Comparison of ENCODE assay signal across 10 cellular contexts in genomic region chr2:39512941-39513340, GRCh38.
DNase-seq lines count a peak whose midpoint lies in the region; TF ChIP-seq lines count a peak whose summit lies in the region.
"Had no signal": no experiment of that assay in that cellular context is flagged by ENCODE, and none has a peak within 500 bp of the region (broad histone marks: within the 10 kb centered on the region; RNA-seq: fewer than 3 reads in every experiment).

No MANE protein-coding gene starts in this region.

- peak overlapping the region; percentile 64 for H3K9ac ChIP-seq in skeletal muscle satellite cell (ENCODE audit: low read depth, low read length)

- H3K27me3 ChIP-seq in SJSA1 (replicated peaks) (no peaks in the 10 kb centered on the region), skeletal muscle satellite cell (ENCODE audit: control insufficient read depth, insufficient read depth, low read length) (no peaks in the 10 kb centered on the region)

- H3K4me1 ChIP-seq in SJSA1 (replicated peaks), result peaks cover 44% of the 10 kb centered on the region
- H3K4me1 ChIP-seq in skeletal muscle satellite cell (ENCODE audit: control insufficient read depth, insufficient read depth, low read length), result peaks cover 49% of the 10 kb centered on the region

- DNase-seq in ELR (ENCODE audit: low read depth) (peak; percentile 55), SJSA1 (ENCODE audit: low read depth in 1 of 2, low spot score in 2 of 2) (peak in 1 of 2 experiments; percentile 43), fibroblast of villous mesenchyme (ENCODE audit: low read depth) (peak; percentile 58), NCI-H510A treated with DMSO at 0.1 percent for 48 hours (lab: John Stamatoyannopoulos, UW) (no peak), NCI-H146 treated with DMSO at 0.1 percent for 48 hours (lab: John Stamatoyannopoulos, UW; ENCODE audit: unreplicated experiment) (no peak), NCI-H748 (lab: John Stamatoyannopoulos, UW; ENCODE audit: unreplicated experiment) (no peak)
- DNase-seq: effector memory CD8-positive, alpha-beta T cell; NCI-H1436 had no signal

- H3K4me2 ChIP-seq in skeletal muscle satellite cell (ENCODE audit: low read length), result no peak overlapping the region

- H3K36me3 ChIP-seq in SJSA1 (no peaks in the 10 kb centered on the region), skeletal muscle satellite cell (ENCODE audit: insufficient read depth, low read length) (no peaks in the 10 kb centered on the region)

- H3K9me3 ChIP-seq in SJSA1 (replicated peaks) (no peaks in the 10 kb centered on the region), skeletal muscle satellite cell (replicated peaks; ENCODE audit: low read length) (no peaks in the 10 kb centered on the region)

- no peak for TF ChIP-seq CTCF in fibroblast of villous mesenchyme (IDR thresholded peaks at IDR 0.05; ENCODE audit: insufficient read depth, low read depth, low read length)

- H3K4me3 ChIP-seq in SJSA1 (no peak overlapping the region), fibroblast of villous mesenchyme (ENCODE audit: low read depth, low read length) (no peak overlapping the region), skeletal muscle satellite cell (ENCODE audit: low read length) (no peak overlapping the region)
- H3K4me3 ChIP-seq: skin epidermis had no signal

- H3K27ac ChIP-seq in SJSA1, result peak overlapping the region; percentile 72

Comparison
In these comparisons a context has a peak if more than half of its experiments do, and no peak if none do; other contexts are left out.
1. DNase-seq: peak in ELR (single experiment) and fibroblast of villous mesenchyme (single experiment); none in NCI-H510A treated with DMSO at 0.1 percent for 48 hours (single experiment), NCI-H146 treated with DMSO at 0.1 percent for 48 hours (single experiment) and NCI-H748 (single experiment).